In the genomic region with DNA sequence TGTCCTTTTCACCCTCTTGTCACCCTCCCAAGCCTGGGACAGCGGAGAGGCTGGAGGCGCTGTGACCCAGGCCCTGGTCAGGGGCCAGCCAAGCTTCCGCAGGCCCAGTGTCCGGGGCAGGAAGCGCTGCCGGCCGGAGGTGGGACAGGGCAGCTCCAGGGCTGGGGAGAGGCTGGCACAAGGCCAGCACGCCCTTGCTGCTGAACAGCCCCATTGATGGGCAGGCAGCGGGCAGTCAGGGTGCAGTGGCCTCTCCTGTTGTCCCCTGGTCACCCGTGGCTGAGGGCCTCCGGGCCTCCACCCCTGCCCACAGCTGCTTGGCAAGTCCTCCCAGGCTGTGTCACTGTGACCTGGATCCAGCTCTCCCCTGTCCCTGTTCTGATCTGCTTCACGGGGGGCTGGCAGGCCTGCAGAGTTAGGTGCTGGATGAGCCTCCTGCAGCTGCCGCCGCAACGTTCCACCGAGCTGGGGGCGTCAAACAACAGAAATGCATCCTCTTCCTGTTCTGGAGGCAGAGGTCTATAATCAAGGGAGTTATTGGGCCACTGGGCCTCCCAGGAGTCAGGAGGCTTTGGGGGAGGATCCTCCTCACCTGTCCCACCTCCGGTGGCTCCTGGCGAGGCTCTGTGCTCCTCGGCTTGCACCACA, we compare ENCODE assay signal across 22 cellular contexts.
DNase-seq lines count a peak whose midpoint lies in the region; ATAC-seq, FAIRE-seq and TF ChIP-seq lines count a peak whose summit lies in the region.
"Had no signal": no experiment of that assay in that cellular context is flagged by ENCODE, and none has a peak within 500 bp of the region (broad histone marks: within the 10 kb centered on the region; RNA-seq: fewer than 3 reads in every experiment).

No MANE protein-coding gene starts in this region.

- no peak for TF ChIP-seq EP300 in H1 (IDR thresholded peaks at IDR 0.05; ENCODE audit: borderline replicate concordance in 1 of 2, low read depth in 2 of 2, low read length in 2 of 2)

- peaks cover 0 to 19% (median 5%) of the 10 kb centered on the region in 12 donors for H3K4me1 ChIP-seq in heart left ventricle
- H3K4me1 ChIP-seq in H1 (replicated peaks in 1 of 4; ENCODE audit: control insufficient read depth in 3 of 4, insufficient read depth in 4 of 4, low read length in 3 of 4), result peaks cover 0 to 9% (median 7%) of the 10 kb centered on the region in 4 experiments; a peak in 4 of 7 replicates
- no peaks in the 10 kb centered on the region for H3K4me1 ChIP-seq in aorta (ENCODE audit: control insufficient read depth in 1 of 2, insufficient read depth in 2 of 2, low read length in 2 of 2)
- H3K4me1 ChIP-seq: prostate gland had no signal

- no peak overlapping the region for H2BK120ac ChIP-seq in H1 (replicated peaks; ENCODE audit: low read depth, low read length)

- H3K27me3 Mint-ChIP-seq in nephron (ENCODE audit: low read depth), result peaks cover 8% of the 10 kb centered on the region

- H2AK5ac ChIP-seq in H1 (ENCODE audit: low read depth, low read length), result no peak overlapping the region

- no peak for FAIRE-seq in H1 (lab: Jason Lieb, UNC)
- FAIRE-seq: A204.1 had no signal

- H3K79me1 ChIP-seq in H1 (ENCODE audit: low read depth, low read length), result no peaks in the 10 kb centered on the region

- H2BK15ac ChIP-seq in H1 (ENCODE audit: low read length), result no peak overlapping the region

- TF ChIP-seq RAD21 in H1 (IDR thresholded peaks at IDR 0.05 in 1 of 2, conservative IDR thresholded peaks at IDR 0.05 in 1 of 2; ENCODE audit: low read depth in 2 of 2, low read length in 2 of 2), result no peak

- H2BK12ac ChIP-seq in H1 (ENCODE audit: low read depth, low read length), result no peak overlapping the region

- intact Hi-C loops in heart left ventricle (cut with DNase I), result loop anchor here in 1 of 10 donors (10.0 kb wide), 1 partner anchor 138 kb away; no protein-coding TSS in a partner anchor
- intact Hi-C loops in cardiac septum (cut with DNase I), result no loop called here
- intact Hi-C loops in aorta (cut with DNase I), result no loop called here

- no peaks in the 10 kb centered on the region for H3K79me2 ChIP-seq in H1 (ENCODE audit: control insufficient read depth in 1 of 2, insufficient read depth in 2 of 2, low read length in 2 of 2)

- no peaks in the 10 kb centered on the region for H3K36me3 Mint-ChIP-seq in nephron (ENCODE audit: low read depth)

- no peaks in the 10 kb centered on the region for H3K9me3 ChIP-seq in heart left ventricle
- H3K9me3 ChIP-seq in H1 (ENCODE audit: insufficient read depth in 2 of 2, low read depth in 1 of 2, low read length in 1 of 2), result no peaks in the 10 kb centered on the region
- H3K9me3 ChIP-seq in aorta (ENCODE audit: control insufficient read depth, low read length), result no peaks in the 10 kb centered on the region
- H3K9me3 ChIP-seq: mucosa of descending colon, prostate gland had no signal

- H3K36me3 ChIP-seq in heart left ventricle (no peaks in the 10 kb centered on the region), H1 (ENCODE audit: control insufficient read depth in 2 of 4, insufficient read depth in 4 of 4, low read length in 3 of 4) (no peaks in the 10 kb centered on the region), aorta (ENCODE audit: control insufficient read depth in 1 of 2, insufficient read depth in 2 of 2, low read length in 1 of 2) (no peaks in the 10 kb centered on the region)
- H3K36me3 ChIP-seq: prostate gland had no signal

- peak in 3 of 5 donors; percentile 21 to 60 (median 21) for DNase-seq in heart left ventricle
- DNase-seq in cardiac septum (ENCODE audit: low spot score), result no peak
- DNase-seq in H1 (ENCODE audit: low read depth in 1 of 2, low spot score in 2 of 2), result no peak
- peak; percentile 42 to 71 for DNase-seq in aorta
- no peak for DNase-seq in NCI-H748 treated with DMSO at 0.1 percent for 48 hours (lab: John Stamatoyannopoulos, UW)
- DNase-seq in DMS 273 treated with DMSO at 0.1 percent for 48 hours (lab: John Stamatoyannopoulos, UW), result no peak
- no peak for DNase-seq in SHP77 (lab: John Stamatoyannopoulos, UW)
- DNase-seq: activated gamma-delta T cell; activated naive CD8-positive, alpha-beta T cell treated with anti-CD3 and anti-CD28 coated beads, Interleukin-2, amount 50 U/mL, for 24 hours; activated T-cell treated with anti-CD3 and anti-CD28 coated beads, Interleukin-2, amount 50 U/mL, for 1 hour; AML-193; GDM1; NCI-H1105 treated with DMSO at 0.1 percent for 48 hours; NCI-H2029 treated with DMSO at 0.1 percent for 48 hours; NCI-H345; nephron progenitor cell; SIG-M5; stimulated activated CD4-positive, alpha-beta T cell treated with anti-CD3 and anti-CD28 coated beads, Interleukin-1b, Interleukin-23, amount 100 ng/mL, for 48 hours had no signal

- H2BK5ac ChIP-seq in H1 (ENCODE audit: low read depth, low read length), result no peak overlapping the region; the same call in 1 of the 2 replicates

- no peak overlapping the region for H3K4me2 ChIP-seq in H1 (ENCODE audit: insufficient read depth in 1 of 2, low read depth in 2 of 2, low read length in 2 of 2)

- no peak overlapping the region for H3K23ac ChIP-seq in H1 (ENCODE audit: insufficient read length)

- no peak overlapping the region for H2AFZ ChIP-seq in H1 (ENCODE audit: low read length)

- 48 to 77% (median 60%) methylated on average over 12 to 20 of the region's 20 CpGs for WGBS in heart left ventricle, 4 donors
- 92% methylated on average over 18 of the region's 20 CpGs; no CpG with 5 or more reads in 1 of the 2 experiments for WGBS in H1 (ENCODE audit: extremely low coverage in 1 of 2, insufficient coverage in 1 of 2, insufficient read length in 1 of 2, insufficient replicate concordance in 2 of 2, low coverage in 1 of 2, low lambda C conversion rate in 2 of 2, missing lambda C conversion rate in 1 of 2), 2 experiments
- 90 to 94% methylated on average over 20 of the region's 20 CpGs for WGBS in aorta, 2 donors

- peak overlapping the region in 2 of 3 experiments; percentile 11 to 86 for H3K27ac Mint-ChIP-seq in nephron
- H3K27ac Mint-ChIP-seq: activated naive CD8-positive, alpha-beta T cell treated with anti-CD3 and anti-CD28 coated beads, Interleukin-2, amount 50 U/mL, for 24 hours; nephron progenitor cell had no signal

- H3K9me3 Mint-ChIP-seq in nephron, result no peaks in the 10 kb centered on the region
- H3K9me3 Mint-ChIP-seq: activated naive CD8-positive, alpha-beta T cell treated with anti-CD3 and anti-CD28 coated beads, Interleukin-2, amount 50 U/mL, for 24 hours; nephron progenitor cell had no signal

- peak in 1 of 4 donors; percentile 4 for ATAC-seq in heart left ventricle
- no peak for ATAC-seq in aorta (ENCODE audit: low FRiP score)
- ATAC-seq: activated naive CD8-positive, alpha-beta T cell treated with anti-CD3 and anti-CD28 coated beads, Interleukin-2, amount 50 U/mL, for 24 hours; mucosa of descending colon had no signal

- no peak overlapping the region for H3K4ac ChIP-seq in H1 (replicated peaks; ENCODE audit: insufficient read length, low read depth, low read length)

- no peak overlapping the region for H3K56ac ChIP-seq in H1 (replicated peaks; ENCODE audit: insufficient read length, low read depth, low read length)

- CTCF ChIA-PET in H1 (lab: Charles Lee; ENCODE audit: partially characterized antibody), result interaction anchor here (0.8 to 4.6 kb wide), 7 partner anchors 9 to 137 kb away, joined by 3 to 31 read pairs (median 4); no protein-coding TSS in a partner anchor

- H3K4me3 ChIP-seq in heart left ventricle (no peak overlapping the region), H1 (ENCODE audit: extremely low read depth in 1 of 4, insufficient read depth in 2 of 4, low read depth in 3 of 4, low read length in 4 of 4) (no peak overlapping the region), aorta (ENCODE audit: low read length in 2 of 2) (no peak overlapping the region)
- H3K4me3 ChIP-seq: mucosa of descending colon, prostate gland had no signal

- TF ChIP-seq POLR2A in heart left ventricle (IDR thresholded peaks at IDR 0.05) (no peak), H1 (IDR thresholded peaks at IDR 0.05; ENCODE audit: control extremely low read depth in 1 of 2, low read depth in 2 of 2, low read length in 2 of 2) (no peak)

- no peak overlapping the region for H4K5ac ChIP-seq in H1 (ENCODE audit: insufficient read length, low read depth, low read length)

- POLR2A ChIA-PET in H1 (lab: Charles Lee; ENCODE audit: partially characterized antibody), result no interaction called here

- no peak overlapping the region; the same call in 1 of the 2 replicates for H3K18ac ChIP-seq in H1 (ENCODE audit: extremely low read depth, low read length)

- H3K4me3 Mint-ChIP-seq in nephron, result no peak overlapping the region
- H3K4me3 Mint-ChIP-seq: activated naive CD8-positive, alpha-beta T cell treated with anti-CD3 and anti-CD28 coated beads, Interleukin-2, amount 50 U/mL, for 24 hours; nephron progenitor cell had no signal

- H4K8ac ChIP-seq in H1 (ENCODE audit: extremely low read depth, insufficient read depth, low read length), result peak overlapping the region; percentile 53; the same call in 1 of the 2 replicates

- H3K27ac ChIP-seq in heart left ventricle (no peak overlapping the region), H1 (ENCODE audit: low read depth, low read length) (no peak overlapping the region; the same call in 1 of the 2 replicates), aorta (ENCODE audit: low read depth in 1 of 2, low read length in 2 of 2) (no peak overlapping the region)
- H3K27ac ChIP-seq: prostate gland had no signal

- H3K4me1 Mint-ChIP-seq in nephron, result peaks cover 49% of the 10 kb centered on the region

- no peak overlapping the region for H4K91ac ChIP-seq in H1 (replicated peaks; ENCODE audit: insufficient read length, low read length)

- TF ChIP-seq CTCF in heart left ventricle (IDR thresholded peaks at IDR 0.05) (no peak), H1 (IDR thresholded peaks at IDR 0.05; ENCODE audit: control extremely low read depth in 1 of 3, insufficient read depth in 1 of 3, low read depth in 1 of 3, low read length in 3 of 3) (no peak), nephron (IDR thresholded peaks at IDR 0.05; ENCODE audit: unreplicated experiment in 3 of 3) (no peak)

- H3K14ac ChIP-seq in H1 (ENCODE audit: insufficient read length), result no peak overlapping the region

- H3K9ac ChIP-seq in H1 (replicated peaks in 1 of 4; ENCODE audit: extremely low read depth in 1 of 4, low read depth in 3 of 4, low read length in 3 of 4), result no peak overlapping the region

- H4K20me1 ChIP-seq in H1 (replicated peaks in 1 of 2; ENCODE audit: control insufficient read depth in 1 of 2, insufficient read depth in 2 of 2, low read length in 2 of 2), result no peaks in the 10 kb centered on the region

- H3K27me3 ChIP-seq in heart left ventricle (no peaks in the 10 kb centered on the region), H1 (replicated peaks in 1 of 4; ENCODE audit: control insufficient read depth in 3 of 4, extremely low read depth in 1 of 4, insufficient read depth in 3 of 4, low read length in 3 of 4) (no peaks in the 10 kb centered on the region), aorta (ENCODE audit: control insufficient read depth in 1 of 2, insufficient read depth in 2 of 2, low read length in 1 of 2) (no peaks in the 10 kb centered on the region)

- H3K23me2 ChIP-seq in H1 (ENCODE audit: low read depth, low read length), result no peaks in the 10 kb centered on the region

- no peak overlapping the region for H2BK20ac ChIP-seq in H1 (ENCODE audit: low read length)

TF ChIP-seq in H1, 55 proteins besides CTCF, POLR2A, EP300 and RAD21 (continues in another document):
- TF ChIP-seq FOSL1 (IDR thresholded peaks at IDR 0.05; ENCODE audit: insufficient read depth, low read depth, low read length) (no peak), CTBP2 (IDR thresholded peaks at IDR 0.05; ENCODE audit: borderline replicate concordance, insufficient read depth, insufficient read length, low read length) (no peak)

Comparison
In these comparisons a context has a peak if more than half of its experiments do, and no peak if none do; other contexts are left out.
1. DNase-seq: peak in heart left ventricle (3 of 5) and aorta (2 of 2); none in cardiac septum (single experiment), H1 (0 of 2), NCI-H748 treated with DMSO at 0.1 percent for 48 hours (single experiment), DMS 273 treated with DMSO at 0.1 percent for 48 hours (single experiment) and SHP77 (0 of 2).